ENCODE assay signal across 23 cellular contexts in genomic region chr13:37919329-37919880, GRCh38. TPM values are rescaled to one million over a fixed set of nuclear protein-coding genes. Genes with fewer than 3 reads are reported as not detected.
DNase-seq lines count a peak whose midpoint lies in the region; ATAC-seq and TF ChIP-seq lines count a peak whose summit lies in the region.
"Had no signal": no experiment of that assay in that cellular context is flagged by ENCODE, and none has a peak within 500 bp of the region (broad histone marks: within the 10 kb centered on the region; RNA-seq: fewer than 3 reads in every experiment).

No MANE protein-coding gene starts in this region.

- no peak overlapping the region for H2BK20ac ChIP-seq in H9 (ENCODE audit: low read depth, low read length, poor library complexity, severe bottlenecking)

- H4K91ac ChIP-seq in H9 (ENCODE audit: insufficient read length, low read depth, low read length), result no peak overlapping the region

- H3F3A ChIP-seq in PC-3 (ENCODE audit: low read length, unreplicated experiment), result no peaks in the 10 kb centered on the region

- H3K79me2 ChIP-seq in H9 (ENCODE audit: insufficient read depth, low read length) (no peaks in the 10 kb centered on the region), PC-3 (ENCODE audit: low read length) (no peaks in the 10 kb centered on the region)

- H3K36me3 ChIP-seq in PC-3 (ENCODE audit: low read depth, low read length) (no peaks in the 10 kb centered on the region), sigmoid colon (no peaks in the 10 kb centered on the region)
- H3K36me3 ChIP-seq: Peyer's patch had no signal

- peak overlapping the region; percentile 87 to 97 (median 90); a peak in 6 of 7 replicates for H3K27ac Mint-ChIP-seq in H9
- H3K27ac Mint-ChIP-seq: activated CD4-positive, alpha-beta memory T cell treated with anti-CD3 and anti-CD28 coated beads for 36 hours; CD8-positive, alpha-beta T cell; natural killer cell treated with Interleukin-12 subunit alpha and Interleukin-12 subunit beta and Interleukin-15 and Interleukin-18, amount 100 ng/mL, for 72 hours; stimulated activated naive B cell treated with anti-CD40 and anti-IgM and Interleukin-4, amounts not matched to agents 10 μg/mL and 1 μg/mL and 100 μg/mL, for 72 hours had no signal

- H3K4me3 Mint-ChIP-seq in H9, result no peak overlapping the region
- H3K4me3 Mint-ChIP-seq: activated CD4-positive, alpha-beta memory T cell treated with anti-CD3 and anti-CD28 coated beads for 36 hours; CD8-positive, alpha-beta T cell; natural killer cell treated with Interleukin-12 subunit alpha and Interleukin-12 subunit beta and Interleukin-15 and Interleukin-18, amount 100 ng/mL, for 72 hours; stimulated activated naive B cell treated with anti-CD40 and anti-IgM and Interleukin-4, amounts not matched to agents 10 μg/mL and 1 μg/mL and 100 μg/mL, for 72 hours had no signal

- no peak overlapping the region for H3K4me2 ChIP-seq in H9 (ENCODE audit: insufficient read depth, insufficient read length, low read length)
- peak overlapping the region; percentile 19; the same call in 1 of the 2 replicates for H3K4me2 ChIP-seq in PC-3 (ENCODE audit: low read length)

- H3K27me3 Mint-ChIP-seq in H9 (ENCODE audit: low read depth), result no peaks in the 10 kb centered on the region
- H3K27me3 Mint-ChIP-seq: activated CD4-positive, alpha-beta memory T cell treated with anti-CD3 and anti-CD28 coated beads for 36 hours; natural killer cell treated with Interleukin-12 subunit alpha and Interleukin-12 subunit beta and Interleukin-15 and Interleukin-18, amount 100 ng/mL, for 72 hours; stimulated activated naive B cell treated with anti-CD40 and anti-IgM and Interleukin-4, amounts not matched to agents 10 μg/mL and 1 μg/mL and 100 μg/mL, for 72 hours had no signal

- H3K23me2 ChIP-seq in H9 (ENCODE audit: insufficient read length, low read depth, low read length, poor library complexity, severe bottlenecking), result no peaks in the 10 kb centered on the region

- H2BK15ac ChIP-seq in H9 (ENCODE audit: low read depth, low read length), result no peak overlapping the region

- no peak overlapping the region for H3K14ac ChIP-seq in H9 (ENCODE audit: insufficient read depth, low read length)

- no peaks in the 10 kb centered on the region for H3K9me2 ChIP-seq in PC-3 (replicated peaks; ENCODE audit: low read length)

- TF ChIP-seq CTCF in H9 (conservative IDR thresholded peaks at IDR 0.05), result no peak
- no peak for TF ChIP-seq CTCF in PC-3 (conservative IDR thresholded peaks at IDR 0.05; ENCODE audit: low read depth, low read length)
- no peak for TF ChIP-seq CTCF in fibroblast of pulmonary artery (IDR thresholded peaks at IDR 0.05; ENCODE audit: low read length, missing control alignments)
- no peak for TF ChIP-seq CTCF in sigmoid colon (IDR thresholded peaks at IDR 0.05)

- no peak overlapping the region for H2BK12ac ChIP-seq in H9 (ENCODE audit: insufficient read length, low read depth, low read length)

- H3K18ac ChIP-seq in H9 (ENCODE audit: insufficient read length, low read depth, low read length), result no peak overlapping the region

- POLR2A ChIA-PET in PC-3 (lab: Charles Lee; ENCODE audit: unreplicated experiment), result no interaction called here

- no peak overlapping the region for H2BK120ac ChIP-seq in H9 (ENCODE audit: low read depth, low read length, poor library complexity, severe bottlenecking)

- ATAC-seq in PC-3, result no peak
- ATAC-seq in HG03354 (IDR thresholded peaks at IDR 0.05; ENCODE audit: poor library complexity, severe bottlenecking, unreplicated experiment), result no peak
- ATAC-seq: CD8-positive, alpha-beta T cell; esophagus mucosa; left colon; natural killer cell treated with Interleukin-12 subunit alpha and Interleukin-12 subunit beta and Interleukin-15 and Interleukin-18, amount 100 ng/mL, for 72 hours; stimulated activated naive B cell treated with anti-CD40 and anti-IgM and Interleukin-4, amounts not matched to agents 10 μg/mL and 1 μg/mL and 100 μg/mL, for 72 hours had no signal

- no peak overlapping the region for H3K27ac ChIP-seq in H9 (ENCODE audit: insufficient read length, low read depth, low read length)
- no peak overlapping the region for H3K27ac ChIP-seq in PC-3 (ENCODE audit: low read length)
- H3K27ac ChIP-seq in sigmoid colon, result peak overlapping the region in 2 of 4 donors; percentile 32 to 53
- H3K27ac ChIP-seq: Peyer's patch, skin epidermis had no signal

- H3K23ac ChIP-seq in H9 (ENCODE audit: insufficient read length, low read depth, low read length), result no peak overlapping the region

- H3K36me3 Mint-ChIP-seq in H9 (ENCODE audit: insufficient read depth in 1 of 3, low read depth in 3 of 3), result peaks cover 0 to 12% (median 2%) of the 10 kb centered on the region in 3 experiments; a peak in 4 of 7 replicates
- H3K36me3 Mint-ChIP-seq: activated CD4-positive, alpha-beta memory T cell treated with anti-CD3 and anti-CD28 coated beads for 36 hours; CD8-positive, alpha-beta T cell; natural killer cell treated with Interleukin-12 subunit alpha and Interleukin-12 subunit beta and Interleukin-15 and Interleukin-18, amount 100 ng/mL, for 72 hours; stimulated activated naive B cell treated with anti-CD40 and anti-IgM and Interleukin-4, amounts not matched to agents 10 μg/mL and 1 μg/mL and 100 μg/mL, for 72 hours had no signal

- no CpG with 5 or more reads among the region's 4 CpGs for WGBS in H9 (ENCODE audit: extremely low coverage, insufficient read length, low lambda C conversion rate)
- 64 to 76% methylated on average over 4 of the region's 4 CpGs for WGBS in sigmoid colon, 2 donors

- H3K27me3 ChIP-seq in H9 (ENCODE audit: insufficient read depth, low read length) (no peaks in the 10 kb centered on the region), PC-3 (ENCODE audit: low read length) (peaks cover 13% of the 10 kb centered on the region), sigmoid colon (no peaks in the 10 kb centered on the region)
- H3K27me3 ChIP-seq: Peyer's patch had no signal

- H3K4ac ChIP-seq in H9 (ENCODE audit: low read depth, low read length), result no peak overlapping the region

- no peaks in the 10 kb centered on the region for H3K9me3 Mint-ChIP-seq in H9
- H3K9me3 Mint-ChIP-seq: activated CD4-positive, alpha-beta memory T cell treated with anti-CD3 and anti-CD28 coated beads for 36 hours; CD8-positive, alpha-beta T cell; stimulated activated naive B cell treated with anti-CD40 and anti-IgM and Interleukin-4, amounts not matched to agents 10 μg/mL and 1 μg/mL and 100 μg/mL, for 72 hours had no signal

- CTCF ChIA-PET in PC-3 (lab: Charles Lee), result no interaction called here

- intact Hi-C loops in PC-3 (cut with micrococcal nuclease), result no loop called here
- intact Hi-C loops in sigmoid colon (cut with DNase I), result no loop called here

- H2BK5ac ChIP-seq in H9 (ENCODE audit: insufficient read length, low read length), result no peak overlapping the region

- H3K4me1 ChIP-seq in H9 (ENCODE audit: insufficient read depth, low read length), result peaks cover 9% of the 10 kb centered on the region
- H3K4me1 ChIP-seq in PC-3 (ENCODE audit: insufficient read depth, low read length), result no peaks in the 10 kb centered on the region
- H3K4me1 ChIP-seq in sigmoid colon, result peaks cover 0 to 18% (median 8%) of the 10 kb centered on the region in 4 donors
- H3K4me1 ChIP-seq: Peyer's patch had no signal

- H4K5ac ChIP-seq in H9 (ENCODE audit: insufficient read length, low read depth, low read length), result no peak overlapping the region

- no peak for TF ChIP-seq EP300 in sigmoid colon (IDR thresholded peaks at IDR 0.05)

- no peak for TF ChIP-seq POLR2A in sigmoid colon (IDR thresholded peaks at IDR 0.05)

- H3K9ac ChIP-seq in H9 (ENCODE audit: extremely low read depth, insufficient read length, low read length), result no peak overlapping the region
- no peak overlapping the region for H3K9ac ChIP-seq in PC-3 (ENCODE audit: low read length)

- H3K4me1 Mint-ChIP-seq in H9, result peaks cover 51 to 54% of the 10 kb centered on the region in 2 experiments
- H3K4me1 Mint-ChIP-seq: stimulated activated naive B cell treated with anti-CD40 and anti-IgM and Interleukin-4, amounts not matched to agents 10 μg/mL and 1 μg/mL and 100 μg/mL, for 72 hours had no signal

- no peak overlapping the region for H3K56ac ChIP-seq in H9 (ENCODE audit: insufficient read length, low read depth, low read length)

- H3K4me3 ChIP-seq in PC-3 (ENCODE audit: low read length) (no peak overlapping the region), fibroblast of pulmonary artery (replicated peaks; ENCODE audit: low read depth, low read length) (peak overlapping the region; percentile 25), sigmoid colon (peak overlapping the region in 3 of 4 donors; percentile 10 to 31 (median 25))
- H3K4me3 ChIP-seq: Peyer's patch, skin epidermis had no signal

- H3K9me3 ChIP-seq in H9 (ENCODE audit: control insufficient read depth, low read depth, low read length) (no peaks in the 10 kb centered on the region), PC-3 (ENCODE audit: low read length) (no peaks in the 10 kb centered on the region), sigmoid colon (no peaks in the 10 kb centered on the region)
- H3K9me3 ChIP-seq: Peyer's patch had no signal

- H4K20me1 ChIP-seq in H9 (ENCODE audit: control insufficient read depth, insufficient read depth, insufficient read length) (no peaks in the 10 kb centered on the region), PC-3 (ENCODE audit: low read length) (no peaks in the 10 kb centered on the region)

- H2AFZ ChIP-seq in H9 (ENCODE audit: low read length) (no peak overlapping the region), PC-3 (ENCODE audit: low read length) (no peak overlapping the region)

- H4K8ac ChIP-seq in H9 (replicated peaks; ENCODE audit: insufficient read length, low read depth, low read length), result no peak overlapping the region

- BruUV-seq in PC-3 (replicated peaks; lab: Mats Ljungman, UMichigan), result no TSS peak

- DNase-seq in H9 (no peak), PC-3 (no peak), fibroblast of pulmonary artery (ENCODE audit: low read depth) (no peak), sigmoid colon (no peak), NCI-H1417 treated with DMSO at 0.1 percent for 48 hours (lab: John Stamatoyannopoulos, UW) (no peak), NOMO-1 treated with DMSO at 0.1 percent for 48 hours (lab: John Stamatoyannopoulos, UW; ENCODE audit: unreplicated experiment) (no peak)
- DNase-seq: activated CD4-positive, alpha-beta memory T cell treated with anti-CD3 and anti-CD28 coated beads for 36 hours; activated CD4-positive, CD25-positive, alpha-beta regulatory T cell; activated effector memory CD4-positive, alpha-beta T cell treated with Interleukin-2 at 50 U/mL for 16 hours; CD8-positive, alpha-beta T cell; DMS79; effector memory CD4-positive, alpha-beta T cell; left colon; midbrain; NCI-H2081 treated with DMSO at 0.1 percent for 48 hours; Peyer's patch; stimulated activated CD4-positive, alpha-beta T cell treated with anti-CD3 and anti-CD28 coated beads, Interleukin-2, amount 100 ng/mL, for 24 hours; stimulated activated naive B cell treated with anti-CD40 and anti-IgM and Interleukin-4, amounts not matched to agents 10 μg/mL and 1 μg/mL and 100 μg/mL, for 72 hours; T-helper 9 cell had no signal

- no peak overlapping the region for H3T11ph ChIP-seq in H9 (ENCODE audit: low read length)

- H2AK5ac ChIP-seq in H9 (ENCODE audit: insufficient read length, low read length), result no peak overlapping the region

- H3K79me1 ChIP-seq in H9 (ENCODE audit: insufficient read depth, low read depth, low read length, poor library complexity, severe bottlenecking), result no peaks in the 10 kb centered on the region

RNA-seq across cellular contexts. Expression of gene TRPC4, which starts 49.8 kb away (rescaled TPM):
- 18.9 and 19.0 TPM in 2 replicates for total RNA-seq in H9 (2021)
- 0.22 TPM in 1 of 2 replicates, not detected in the other for total RNA-seq in PC-3 (2014; rRNA removed)
- 10 to 100 TPM in 3 of 4 donors, 1 to 10 TPM in 1; 8.1 to 11.8 (median 11.2) TPM for total RNA-seq in sigmoid colon
- polyA plus RNA-seq in sigmoid colon, result 1 to 10 TPM in 1 of 3 donors, under 1 TPM in 1, not detected in 1; 0.64 to 1.2 TPM
- total RNA-seq: activated CD4-positive, alpha-beta memory T cell treated with anti-CD3 and anti-CD28 coated beads for 36 hours; CD8-positive, alpha-beta T cell; esophagus mucosa; natural killer cell treated with Interleukin-12 subunit alpha and Interleukin-12 subunit beta and Interleukin-15 and Interleukin-18, amount 100 ng/mL, for 72 hours had no signal
